Comparison of ENCODE assay signal across 34 cellular contexts in genomic region chr11:24060125-24060524, GRCh38.
"Had no signal": no experiment of that assay in that cellular context is flagged by ENCODE, and none has a peak within 500 bp of the region (broad histone marks: within the 10 kb centered on the region; RNA-seq: fewer than 3 reads in every experiment).

No MANE protein-coding gene starts in this region.

- ATAC-seq: activated naive CD4-positive, alpha-beta T cell treated with anti-CD3 and anti-CD28 coated beads, Interleukin-2, amount 50 U/mL, for 72 hours; activated naive CD8-positive, alpha-beta T cell treated with anti-CD3 and anti-CD28 coated beads, Interleukin-2, amount 50 U/mL, for 24 hours; activated T-cell treated with anti-CD3 and anti-CD28 coated beads, Interleukin-2, amount 50 U/mL, for 4 hours; activated T-cell treated with anti-CD3 and anti-CD28 coated beads, Interleukin-2, amount 50 U/mL, for 72 hours; activated T-helper 17 cell treated with anti-CD3 and anti-CD28 coated beads, Interleukin-2, amount 50 U/mL, for 72 hours; body of pancreas had no signal

- H3K27ac ChIP-seq: adrenal gland, ascending aorta, body of pancreas, brain microvascular endothelial cell, breast epithelium, cardiac muscle cell had no signal

- H3K27me3 ChIP-seq: adrenal gland, ascending aorta, body of pancreas, brain microvascular endothelial cell, breast epithelium, cardiac muscle cell had no signal

- DNase-seq: activated effector memory CD4-positive, alpha-beta T cell treated with anti-CD3 and anti-CD28 coated beads, Interleukin-2, amount 50 U/mL, for 16 hours; activated effector memory CD4-positive, alpha-beta T cell treated with Interleukin-2 at 50 U/mL for 16 hours; activated gamma-delta T cell; activated gamma-delta T cell treated with Interleukin-2 at 50 U/mL for 16 hours; activated naive CD4-positive, alpha-beta T cell; activated naive CD4-positive, alpha-beta T cell treated with anti-CD3 and anti-CD28 coated beads for 36 hours; activated naive CD4-positive, alpha-beta T cell treated with anti-CD3 and anti-CD28 coated beads, Interleukin-2, amount 10 ng/mL, durations not matched to agents 7 days and 5 days; activated naive CD4-positive, alpha-beta T cell treated with anti-CD3 and anti-CD28 coated beads, Interleukin-2, amount 50 U/mL, for 16 hours; activated naive CD4-positive, alpha-beta T cell treated with Interleukin-2 at 50 U/mL for 16 hours; activated naive CD8-positive, alpha-beta T cell treated with anti-CD3 and anti-CD28 coated beads for 36 hours; activated naive CD8-positive, alpha-beta T cell treated with anti-CD3 and anti-CD28 coated beads, Interleukin-2, amount 10 ng/mL, durations not matched to agents 7 days and 5 days; activated naive CD8-positive, alpha-beta T cell treated with anti-CD3 and anti-CD28 coated beads, Interleukin-2, amount 50 U/mL, for 24 hours; activated T-cell treated with anti-CD3 and anti-CD28 coated beads, Interleukin-2, amount 50 U/mL, for 1 hour; activated T-cell treated with anti-CD3 and anti-CD28 coated beads, Interleukin-2, amount 50 U/mL, for 24 hours; activated T-cell treated with anti-CD3 and anti-CD28 coated beads, Interleukin-2, amount 50 U/mL, for 4 hours; activated T-cell treated with anti-CD3 and anti-CD28 coated beads, Interleukin-2, amount 50 U/mL, for 48 hours; activated T-cell treated with anti-CD3 and anti-CD28 coated beads, Interleukin-2, amount 50 U/mL, for 72 hours; adrenal gland; amniotic stem cell; amygdala; anterior cingulate cortex; aorta; body of pancreas; brain microvascular endothelial cell; caudate nucleus; central memory CD4-positive, alpha-beta T cell; cerebellar nuclear complex had no signal

- H3K36me3 ChIP-seq: adrenal gland, ascending aorta, brain microvascular endothelial cell, breast epithelium, cardiac muscle cell had no signal

- H3K4me1 ChIP-seq: adrenal gland, ascending aorta, body of pancreas, breast epithelium had no signal

- H3K9me3 ChIP-seq: ascending aorta, body of pancreas, breast epithelium had no signal

- FAIRE-seq: astrocyte, bronchial epithelial cell had no signal

- H3K4me3 ChIP-seq: adrenal gland, ascending aorta, body of pancreas, breast epithelium, cardiac muscle cell had no signal
